In genomic region chr13:44273991-44274810, GRCh38 we compare ENCODE assay signal across 8 cellular contexts.
DNase-seq lines count a peak whose midpoint lies in the region; ATAC-seq lines count a peak whose summit lies in the region.

No MANE protein-coding gene starts in this region.

- POLR2A ChIA-PET in naive thymus-derived CD8-positive, alpha-beta T cell (lab: Charles Lee) = interaction anchor here (0.8 to 1.9 kb wide), 6 partner anchors 10 to 163 kb away, joined by 3 to 11 read pairs (median 4); no protein-coding TSS in a partner anchor

- peak overlapping the region; percentile 57 to 86 (median 78) for H3K4me3 Mint-ChIP-seq in naive thymus-derived CD8-positive, alpha-beta T cell

- peak overlapping the region; percentile 94 to 99 (median 98) for H3K27ac Mint-ChIP-seq in naive thymus-derived CD8-positive, alpha-beta T cell

- peak; percentile 7 for DNase-seq in stimulated activated CD4-positive, alpha-beta T cell treated with anti-CD3 and anti-CD28 coated beads, Interleukin-4, amount 100 ng/mL, for 1 hour
- DNase-seq in stimulated activated CD4-positive, alpha-beta T cell treated with anti-CD3 and anti-CD28 coated beads, Interleukin-4, amount 100 ng/mL, for 4 hours = no peak
- DNase-seq in SK-MEL-5 (ENCODE audit: low read depth, low spot score) = peak; percentile 11
- DNase-seq in dermis microvascular lymphatic vessel endothelial cell (ENCODE audit: low read depth in 2 of 2) = peak; percentile 16 to 57
- DNase-seq in naive thymus-derived CD8-positive, alpha-beta T cell = peak in 6 of 10 donors; percentile 33 to 86 (median 72)
- DNase-seq in activated effector memory CD4-positive, alpha-beta T cell treated with anti-CD3 and anti-CD28 coated beads, Interleukin-2, amount 50 U/mL, for 16 hours = no peak
- no peak for DNase-seq in D341Med (ENCODE audit: low spot score)

- H3K4me1 Mint-ChIP-seq in naive thymus-derived CD8-positive, alpha-beta T cell = peaks cover 30 to 55% (median 51%) of the 10 kb centered on the region in 4 donors

- H3K27me3 Mint-ChIP-seq in naive thymus-derived CD8-positive, alpha-beta T cell = no peaks in the 10 kb centered on the region

- H3K9me3 Mint-ChIP-seq in naive thymus-derived CD8-positive, alpha-beta T cell = peaks cover 0 to 3% (median 0%) of the 10 kb centered on the region in 9 donors

- in situ Hi-C loops in SK-MEL-5 (cut with HindIII; ENCODE audit: low pct_unique_long_range_greater_than_20kb, low sequenced_read_pairs) = no loop called here

- peak; percentile 96 for ATAC-seq in HG02981 (IDR thresholded peaks at IDR 0.05; ENCODE audit: unreplicated experiment)
- ATAC-seq in naive thymus-derived CD8-positive, alpha-beta T cell = peak; percentile 92 to 94

- H3K36me3 Mint-ChIP-seq in naive thymus-derived CD8-positive, alpha-beta T cell = no peaks in the 10 kb centered on the region

Comparison
In these comparisons a context has a peak if more than half of its experiments do, and no peak if none do; other contexts are left out.
1. DNase-seq: peak in stimulated activated CD4-positive, alpha-beta T cell treated with anti-CD3 and anti-CD28 coated beads, Interleukin-4, amount 100 ng/mL, for 1 hour (single experiment), SK-MEL-5 (single experiment), dermis microvascular lymphatic vessel endothelial cell (2 of 2) and naive thymus-derived CD8-positive, alpha-beta T cell (6 of 10); none in stimulated activated CD4-positive, alpha-beta T cell treated with anti-CD3 and anti-CD28 coated beads, Interleukin-4, amount 100 ng/mL, for 4 hours (0 of 2), activated effector memory CD4-positive, alpha-beta T cell treated with anti-CD3 and anti-CD28 coated beads, Interleukin-2, amount 50 U/mL, for 16 hours (single experiment) and D341Med (single experiment).